Comparison of ENCODE assay signal across 10 cellular contexts in genomic region chr3:66497982-66498671, GRCh38. TPM values are rescaled to one million over a fixed set of nuclear protein-coding genes. Genes with fewer than 3 reads are reported as not detected.
DNase-seq lines count a peak whose midpoint lies in the region; ATAC-seq and TF ChIP-seq lines count a peak whose summit lies in the region.
"Had no signal": no experiment of that assay in that cellular context is flagged by ENCODE, and none has a peak within 500 bp of the region (broad histone marks: within the 10 kb centered on the region; RNA-seq: fewer than 3 reads in every experiment).

No MANE protein-coding gene starts in this region.

- TF ChIP-seq CTCF in VCaP (conservative IDR thresholded peaks at IDR 0.05), result no peak
- no peak for TF ChIP-seq CTCF in gastroesophageal sphincter (IDR thresholded peaks at IDR 0.05)

- no peak for DNase-seq in H7
- no peak for DNase-seq in NCI-H524 treated with DMSO at 0.1 percent for 48 hours (lab: John Stamatoyannopoulos, UW)
- no peak for DNase-seq in HAP-1 (ENCODE audit: low spot score in 2 of 2)
- DNase-seq in LoVo (ENCODE audit: low spot score), result no peak
- DNase-seq: activated effector memory CD4-positive, alpha-beta T cell treated with Interleukin-2 at 50 U/mL for 16 hours had no signal

- TF ChIP-seq POLR2A in gastroesophageal sphincter (IDR thresholded peaks at IDR 0.05), result no peak

- H3K4me3 ChIP-seq in H7 (ENCODE audit: insufficient read depth, low read depth, low read length) (peak overlapping the region; percentile 95; the same call in 1 of the 2 replicates), gastroesophageal sphincter (peak overlapping the region; percentile 78 to 98), skeletal muscle tissue (ENCODE audit: low read length in 3 of 3) (peak overlapping the region; percentile 70 to 94 (median 86)), HAP-1 (no peak overlapping the region)

- no peaks in the 10 kb centered on the region for H3K36me3 ChIP-seq in H7 (replicated peaks; ENCODE audit: control insufficient read depth, insufficient read depth, low read length)
- no peaks in the 10 kb centered on the region for H3K36me3 ChIP-seq in gastroesophageal sphincter
- no peaks in the 10 kb centered on the region for H3K36me3 ChIP-seq in skeletal muscle tissue (ENCODE audit: control insufficient read depth in 3 of 3, insufficient read depth in 3 of 3, low read length in 3 of 3)
- H3K36me3 ChIP-seq in HAP-1 (replicated peaks), result no peaks in the 10 kb centered on the region
- H3K36me3 ChIP-seq: SJCRH30 had no signal

- WGBS in gastroesophageal sphincter (ENCODE audit: low coverage in 1 of 2), 2 donors, result 28 to 46% methylated on average over 4 of the region's 4 CpGs

- ATAC-seq in gastroesophageal sphincter (no peak), GM18868 (IDR thresholded peaks at IDR 0.05; ENCODE audit: unreplicated experiment) (no peak)

- no peak for TF ChIP-seq EP300 in gastroesophageal sphincter (IDR thresholded peaks at IDR 0.05)

- peak overlapping the region; percentile 83 to 94 (median 91) for H3K9ac ChIP-seq in skeletal muscle tissue (ENCODE audit: low read depth in 1 of 3, low read length in 3 of 3)

- H3K9me3 ChIP-seq in gastroesophageal sphincter (no peaks in the 10 kb centered on the region), skeletal muscle tissue (ENCODE audit: control insufficient read depth in 3 of 3, low read length in 3 of 3) (no peaks in the 10 kb centered on the region), HAP-1 (no peaks in the 10 kb centered on the region)
- H3K9me3 ChIP-seq: SJCRH30 had no signal

- in situ Hi-C loops in HAP-1 (cut with MboI; ENCODE audit: low sequenced_read_pairs), result no loop called here

- peaks cover 7 to 68% (median 33%) of the 10 kb centered on the region in 3 donors for H3K4me1 ChIP-seq in gastroesophageal sphincter
- H3K4me1 ChIP-seq in skeletal muscle tissue (ENCODE audit: control insufficient read depth in 3 of 3, insufficient read depth in 3 of 3, low read length in 3 of 3), result peaks cover 35 to 57% (median 49%) of the 10 kb centered on the region in 3 donors
- peaks cover 56% of the 10 kb centered on the region for H3K4me1 ChIP-seq in HAP-1

- H3K27me3 ChIP-seq in H7 (ENCODE audit: control insufficient read depth, insufficient read depth, low read length), result no peaks in the 10 kb centered on the region; the same call in 1 of the 2 replicates
- no peaks in the 10 kb centered on the region for H3K27me3 ChIP-seq in gastroesophageal sphincter
- no peaks in the 10 kb centered on the region for H3K27me3 ChIP-seq in skeletal muscle tissue (ENCODE audit: control insufficient read depth in 3 of 3, insufficient read depth in 3 of 3, low read length in 3 of 3)
- 0 out of 2 replicates have a peak, but pooled peaks cover 2% of the 10 kb centered on the region for H3K27me3 ChIP-seq in HAP-1 (ENCODE audit: low read depth)
- H3K27me3 ChIP-seq: SJCRH30 had no signal

- peak overlapping the region; percentile 92 for H3K27ac ChIP-seq in VCaP
- peak overlapping the region; percentile 83 to 99 (median 98) for H3K27ac ChIP-seq in gastroesophageal sphincter
- peak overlapping the region; percentile 78 for H3K27ac ChIP-seq in skeletal muscle tissue (ENCODE audit: low read depth, low read length)
- H3K27ac ChIP-seq: SJCRH30 had no signal

RNA-seq across cellular contexts. Expression of gene LRIG1, which starts 2.7 kb away (rescaled TPM):
- 69.7 and 101 TPM in 2 replicates for total RNA-seq in H7 (2014; rRNA removed; shearing (Covaris generic))
- total RNA-seq in gastroesophageal sphincter, result 100 to 1,000 TPM; 104 to 217 (median 157) TPM
- total RNA-seq in skeletal muscle tissue, result 135 TPM
